In the genomic region with DNA sequence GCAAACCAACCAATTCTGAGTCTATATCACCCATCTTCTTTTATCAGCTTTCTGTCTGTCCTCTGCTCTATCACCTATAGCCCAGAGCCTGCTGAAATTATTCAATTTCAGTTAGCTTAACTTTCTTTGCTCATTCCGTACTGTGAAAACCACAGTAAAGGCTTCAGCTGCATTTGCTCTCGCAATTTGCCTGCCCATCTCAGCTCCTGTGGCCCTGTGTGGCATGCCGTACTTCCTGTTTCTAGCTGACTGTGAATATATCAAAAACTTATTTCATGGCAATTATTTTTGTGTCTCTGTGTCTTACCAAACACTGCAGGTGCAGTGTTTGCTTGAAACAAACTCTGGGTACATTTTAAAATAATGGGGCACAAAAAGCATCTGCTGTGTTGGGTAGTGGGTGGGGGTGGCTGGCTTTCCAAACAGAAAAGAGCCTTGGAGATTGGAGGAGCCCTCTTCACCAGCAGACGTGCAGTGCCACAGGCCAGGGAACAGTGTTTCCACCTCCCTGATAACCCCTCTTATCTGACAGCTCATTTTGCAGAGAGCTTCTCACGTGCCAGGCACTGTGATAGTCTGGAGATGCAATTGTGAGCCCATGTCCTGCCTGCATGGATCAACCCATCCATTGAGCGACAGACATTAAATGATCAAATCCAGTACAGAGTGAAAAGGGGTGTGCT, we compare ENCODE assay signal across 12 cellular contexts. TPM values are rescaled to one million over a fixed set of nuclear protein-coding genes. Genes with fewer than 3 reads are reported as not detected.
A peak's percentile ranks its signal among the peaks of the same experiment; 100 is the strongest.
DNase-seq lines count a peak whose midpoint lies in the region; ATAC-seq and TF ChIP-seq lines count a peak whose summit lies in the region.
"Had no signal": no experiment of that assay in that cellular context is flagged by ENCODE, and none has a peak within 500 bp of the region (broad histone marks: within the 10 kb centered on the region; RNA-seq: fewer than 3 reads in every experiment).

No MANE protein-coding gene starts in this region.

- peaks cover 10% of the 10 kb centered on the region; the same call in 1 of the 2 replicates for H3K27me3 ChIP-seq in OCI-LY3 (ENCODE audit: low read depth, low read length)
- H3K27me3 ChIP-seq: transverse colon had no signal

- H3K4me3 ChIP-seq in OCI-LY3 (ENCODE audit: low read length): peak overlapping the region; percentile 38
- H3K4me3 ChIP-seq: transverse colon had no signal

- ATAC-seq in GM18520 (IDR thresholded peaks at IDR 0.05; ENCODE audit: unreplicated experiment) (peak; percentile 45), HG03432 (IDR thresholded peaks at IDR 0.05; ENCODE audit: unreplicated experiment) (no peak), GM18858 (IDR thresholded peaks at IDR 0.05; ENCODE audit: unreplicated experiment) (no peak)
- ATAC-seq in natural killer cell treated with Interleukin-12 subunit alpha and Interleukin-12 subunit beta and Interleukin-15 and Interleukin-18, amount 100 ng/mL, for 72 hours: peak; percentile 90 to 94

- peak; percentile 42 to 43 for DNase-seq in activated T-cell treated with anti-CD3 and anti-CD28 coated beads, Interleukin-2, amount 50 U/mL, for 48 hours
- no peak for DNase-seq in natural killer cell treated with Interleukin-12 subunit alpha and Interleukin-12 subunit beta and Interleukin-15 and Interleukin-18, amount 100 ng/mL, for 72 hours (ENCODE audit: low spot score)
- DNase-seq in caudate nucleus (lab: John Stamatoyannopoulos, UW): no peak
- no peak for DNase-seq in NCI-H2107 treated with DMSO at 0.1 percent for 48 hours (lab: John Stamatoyannopoulos, UW; ENCODE audit: unreplicated experiment)
- DNase-seq: foreskin melanocyte, left cardiac atrium, nucleus accumbens, transverse colon had no signal

- peaks cover 46 to 47% of the 10 kb centered on the region in 2 donors for H3K4me1 Mint-ChIP-seq in natural killer cell treated with Interleukin-12 subunit alpha and Interleukin-12 subunit beta and Interleukin-15 and Interleukin-18, amount 100 ng/mL, for 72 hours (ENCODE audit: low read depth in 2 of 2)

- no peaks in the 10 kb centered on the region for H3K79me2 ChIP-seq in OCI-LY3 (ENCODE audit: low read length)

- H3K9me3 Mint-ChIP-seq in natural killer cell treated with Interleukin-12 subunit alpha and Interleukin-12 subunit beta and Interleukin-15 and Interleukin-18, amount 100 ng/mL, for 72 hours: no peaks in the 10 kb centered on the region

- H3K36me3 ChIP-seq in OCI-LY3 (replicated peaks; ENCODE audit: low read depth, low read length): no peaks in the 10 kb centered on the region
- H3K36me3 ChIP-seq: transverse colon had no signal

- peak overlapping the region; percentile 20 to 21 for H3K27ac Mint-ChIP-seq in natural killer cell treated with Interleukin-12 subunit alpha and Interleukin-12 subunit beta and Interleukin-15 and Interleukin-18, amount 100 ng/mL, for 72 hours

- H3K4me1 ChIP-seq in OCI-LY3 (ENCODE audit: low read length): peaks cover 32% of the 10 kb centered on the region

- H3K9ac ChIP-seq in OCI-LY3 (ENCODE audit: low read length): peak overlapping the region; percentile 41; the same call in 1 of the 2 replicates

- H3K4me3 Mint-ChIP-seq in natural killer cell treated with Interleukin-12 subunit alpha and Interleukin-12 subunit beta and Interleukin-15 and Interleukin-18, amount 100 ng/mL, for 72 hours: peak overlapping the region; percentile 70

- peak overlapping the region; percentile 64 for H3K4me2 ChIP-seq in OCI-LY3 (ENCODE audit: low read length)

- H3K27me3 Mint-ChIP-seq in natural killer cell treated with Interleukin-12 subunit alpha and Interleukin-12 subunit beta and Interleukin-15 and Interleukin-18, amount 100 ng/mL, for 72 hours: no peaks in the 10 kb centered on the region

- TF ChIP-seq CTCF in OCI-LY3 (IDR thresholded peaks at IDR 0.05; ENCODE audit: low read depth, low read length): no peak

- no peaks in the 10 kb centered on the region for H3K36me3 Mint-ChIP-seq in natural killer cell treated with Interleukin-12 subunit alpha and Interleukin-12 subunit beta and Interleukin-15 and Interleukin-18, amount 100 ng/mL, for 72 hours

- H4K20me1 ChIP-seq in OCI-LY3 (ENCODE audit: insufficient read depth, low read length): no peaks in the 10 kb centered on the region

- H3K27ac ChIP-seq in OCI-LY3 (ENCODE audit: low read length): peak overlapping the region; percentile 61
- no peak overlapping the region for H3K27ac ChIP-seq in caudate nucleus (ENCODE audit: low read depth, low read length)
- H3K27ac ChIP-seq: transverse colon had no signal

- peak overlapping the region; percentile 62 for H2AFZ ChIP-seq in OCI-LY3 (ENCODE audit: low read depth, low read length)

- no peaks in the 10 kb centered on the region for H3K9me3 ChIP-seq in OCI-LY3 (ENCODE audit: insufficient read depth, low read length)
- H3K9me3 ChIP-seq: transverse colon had no signal

RNA-seq across cellular contexts. Expression of a gene that starts 45.2 kb away (rescaled TPM):
- total RNA-seq in natural killer cell treated with Interleukin-12 subunit alpha and Interleukin-12 subunit beta and Interleukin-15 and Interleukin-18, amount 100 ng/mL, for 72 hours: under 1 TPM in 1 of 2 donors, not detected in 1; 0.29 TPM

Comparison
In these comparisons a context has a peak if more than half of its experiments do, and no peak if none do; other contexts are left out.
1. ATAC-seq: peak in GM18520 (single experiment) and natural killer cell treated with Interleukin-12 subunit alpha and Interleukin-12 subunit beta and Interleukin-15 and Interleukin-18, amount 100 ng/mL, for 72 hours (2 of 2); none in HG03432 (single experiment) and GM18858 (single experiment).
2. DNase-seq: peak in activated T-cell treated with anti-CD3 and anti-CD28 coated beads, Interleukin-2, amount 50 U/mL, for 48 hours (2 of 2); none in natural killer cell treated with Interleukin-12 subunit alpha and Interleukin-12 subunit beta and Interleukin-15 and Interleukin-18, amount 100 ng/mL, for 72 hours (single experiment), caudate nucleus (0 of 61) and NCI-H2107 treated with DMSO at 0.1 percent for 48 hours (single experiment).